9 cellular contexts compared by ENCODE assay signal in genomic region chr10:69344591-69345244, GRCh38.
DNase-seq lines count a peak whose midpoint lies in the region; ATAC-seq, FAIRE-seq and TF ChIP-seq lines count a peak whose summit lies in the region.
"Had no signal": no experiment of that assay in that cellular context is flagged by ENCODE, and none has a peak within 500 bp of the region (broad histone marks: within the 10 kb centered on the region; RNA-seq: fewer than 3 reads in every experiment).

No MANE protein-coding gene starts in this region.

- DNase-seq in cardiac muscle cell (ENCODE audit: low read depth in 1 of 2, low spot score in 1 of 2) (no peak), left ventricle myocardium superior (no peak), GM12878 (ENCODE audit: low read depth, low spot score) (peak; percentile 28), stomach (no peak), esophagus muscularis mucosa (ENCODE audit: extremely low spot score) (no peak), NCI-H2227 (lab: John Stamatoyannopoulos, UW; ENCODE audit: unreplicated experiment) (no peak), DMS 273 (lab: John Stamatoyannopoulos, UW; ENCODE audit: unreplicated experiment) (no peak)
- DNase-seq: activated effector memory CD4-positive, alpha-beta T cell treated with anti-CD3 and anti-CD28 coated beads, Interleukin-2, amount 50 U/mL, for 16 hours had no signal

- H3K27me3 ChIP-seq in cardiac muscle cell (no peaks in the 10 kb centered on the region), HUES48 (ENCODE audit: control insufficient read depth, insufficient read depth, low read length) (no peaks in the 10 kb centered on the region), GM12878 (replicated peaks in 1 of 2; ENCODE audit: control insufficient read depth in 2 of 2, insufficient read depth in 2 of 2, low read length in 1 of 2) (no peaks in the 10 kb centered on the region), stomach (no peaks in the 10 kb centered on the region), esophagus muscularis mucosa (no peaks in the 10 kb centered on the region)

- BruUV-seq in GM12878 (replicated peaks; lab: Mats Ljungman, UMichigan) = no TSS peak

- TF ChIP-seq EP300 in GM12878 (IDR thresholded peaks at IDR 0.05; ENCODE audit: borderline replicate concordance in 1 of 2, control insufficient read depth in 1 of 2, low read depth in 2 of 2, low read length in 2 of 2) = no peak
- no peak for TF ChIP-seq EP300 in stomach (IDR thresholded peaks at IDR 0.05)
- no peak for TF ChIP-seq EP300 in esophagus muscularis mucosa (IDR thresholded peaks at IDR 0.05)

- H3K36me3 ChIP-seq in cardiac muscle cell (peaks cover 6% of the 10 kb centered on the region), HUES48 (ENCODE audit: control insufficient read depth, insufficient read depth, low read length) (peaks cover 28% of the 10 kb centered on the region), GM12878 (ENCODE audit: control insufficient read depth in 2 of 2, insufficient read depth in 2 of 2, low read length in 1 of 2) (peaks cover 9 to 19% of the 10 kb centered on the region in 2 experiments), stomach (peaks cover 10 to 35% (median 29%) of the 10 kb centered on the region in 4 donors), esophagus muscularis mucosa (peaks cover 7 to 39% (median 25%) of the 10 kb centered on the region in 4 donors)

- SMC1A ChIA-PET in GM12878 (lab: Charles Lee; ENCODE audit: uncharacterized antibody, unreplicated experiment) = interaction anchor here (1.0 to 2.1 kb wide), 4 partner anchors 17 to 106 kb away, joined by 3 to 7 read pairs (median 4); no protein-coding TSS in a partner anchor

- TF ChIP-seq RAD21 in GM12878 (IDR thresholded peaks at IDR 0.05; ENCODE audit: insufficient read depth, low read depth, low read length) = no peak

- H3K4me3 ChIP-seq in cardiac muscle cell = no peak overlapping the region
- H3K4me3 ChIP-seq in HUES48 (ENCODE audit: low read depth, low read length) = no peak overlapping the region
- H3K4me3 ChIP-seq in GM12878 = no peak overlapping the region
- H3K4me3 ChIP-seq in stomach = no peak overlapping the region
- H3K4me3 ChIP-seq in esophagus muscularis mucosa = no peak overlapping the region

- no peak for ATAC-seq in left ventricle myocardium superior
- peak; percentile 72 for ATAC-seq in GM12878

- H3K9ac ChIP-seq in HUES48 (ENCODE audit: low read depth, low read length) = no peak overlapping the region
- H3K9ac ChIP-seq in GM12878 (ENCODE audit: control insufficient read depth, insufficient read depth, low read length) = no peak overlapping the region

- no peaks in the 10 kb centered on the region; the same call in 1 of the 2 replicates for H4K20me1 ChIP-seq in GM12878 (ENCODE audit: control insufficient read depth, insufficient read depth)

- no peaks in the 10 kb centered on the region for H3K9me3 ChIP-seq in cardiac muscle cell (ENCODE audit: low read depth)
- H3K9me3 ChIP-seq in HUES48 (ENCODE audit: control insufficient read depth, insufficient read depth, low read length) = no peaks in the 10 kb centered on the region
- H3K9me3 ChIP-seq in GM12878 (replicated peaks; ENCODE audit: control insufficient read depth, insufficient read depth, low read length) = no peaks in the 10 kb centered on the region
- H3K9me3 ChIP-seq in stomach = no peaks in the 10 kb centered on the region
- no peaks in the 10 kb centered on the region for H3K9me3 ChIP-seq in esophagus muscularis mucosa

- no peak for FAIRE-seq in GM12878 (lab: Jason Lieb, UNC)

- no peak overlapping the region; the same call in 1 of the 2 replicates for H2AFZ ChIP-seq in GM12878 (ENCODE audit: control insufficient read depth, low read depth, low read length)

- intact Hi-C loops in left ventricle myocardium superior (cut with micrococcal nuclease) = no loop called here
- intact Hi-C loops in GM12878 (cut with micrococcal nuclease; ENCODE audit: unreplicated experiment) = no loop called here
- intact Hi-C loops in stomach (cut with DNase I; ENCODE audit: low total_unique reads) = no loop called here
- intact Hi-C loops in esophagus muscularis mucosa (cut with DNase I) = no loop called here

- TF ChIP-seq POLR2A in GM12878 (IDR thresholded peaks at IDR 0.05; ENCODE audit: low read depth, low read length) = 0 out of 2 replicates have a peak, but pooled peaks have one; percentile 17
- TF ChIP-seq POLR2A in stomach (IDR thresholded peaks at IDR 0.05) = no peak
- TF ChIP-seq POLR2A in esophagus muscularis mucosa (IDR thresholded peaks at IDR 0.05; ENCODE audit: low read depth) = no peak

- peaks cover 9% of the 10 kb centered on the region for H3K79me2 ChIP-seq in GM12878 (ENCODE audit: control insufficient read depth, insufficient read depth, low read length)

- WGBS in GM12878 (ENCODE audit: insufficient coverage, insufficient replicate concordance, low lambda C conversion rate, missing lambda C conversion rate) = 12% methylated on average over 13 of the region's 13 CpGs
- 48 to 70% (median 55%) methylated on average over 13 of the region's 13 CpGs for whole genome bisulfite sequencing in stomach, 5 donors
- 69% methylated on average over 8 of the region's 13 CpGs for WGBS in esophagus muscularis mucosa

- RAD21 ChIA-PET in GM12878 (lab: Charles Lee; ENCODE audit: unreplicated experiment) = interaction anchor here (0.7 to 1.5 kb wide), 6 partner anchors 17 to 115 kb away, joined by 3 to 4 read pairs (median 4); no protein-coding TSS in a partner anchor

- TF ChIP-seq CTCF in cardiac muscle cell (IDR thresholded peaks at IDR 0.05; ENCODE audit: low read depth, low read length) (no peak), GM12878 (IDR thresholded peaks at IDR 0.05 in 2 of 3, conservative IDR thresholded peaks at IDR 0.05 in 1 of 3; ENCODE audit: control insufficient read depth in 2 of 3, extremely low read depth in 1 of 3, insufficient read depth in 1 of 3, low read depth in 3 of 3, low read length in 3 of 3) (no peak), stomach (IDR thresholded peaks at IDR 0.05) (no peak), esophagus muscularis mucosa (IDR thresholded peaks at IDR 0.05) (no peak)

- CTCF ChIA-PET in GM12878 (lab: Yijun Ruan, JAX) = interaction anchor here (0.6 to 1.5 kb wide), 2 partner anchors 32 to 727 kb away, joined by 3 read pairs; no protein-coding TSS in a partner anchor

- in situ Hi-C loops in GM12878 (cut with MboI) = no loop called here

- POLR2A ChIA-PET in GM12878 (lab: Charles Lee) = interaction anchor here (0.5 to 2.2 kb wide), 3 partner anchors 12 to 26 kb away, joined by 3 to 6 read pairs (median 6); no protein-coding TSS in a partner anchor

- H3K27ac ChIP-seq in cardiac muscle cell (peak overlapping the region; percentile 50), HUES48 (ENCODE audit: low read depth, low read length) (peak overlapping the region; percentile 50), GM12878 (ENCODE audit: control insufficient read depth, insufficient read depth) (peak overlapping the region; percentile 15; the same call in 1 of the 2 replicates), stomach (peak overlapping the region; percentile 33 to 59 (median 49)), esophagus muscularis mucosa (replicated peaks in 1 of 4) (peak overlapping the region in 1 of 4 donors; percentile 3)

- peak overlapping the region; percentile 32 for H3K4me2 ChIP-seq in GM12878 (ENCODE audit: control insufficient read depth, insufficient read depth)

- H3K4me1 ChIP-seq in cardiac muscle cell (ENCODE audit: low read depth) (no peaks in the 10 kb centered on the region), HUES48 (ENCODE audit: control insufficient read depth, insufficient read depth, low read length) (peaks cover 38% of the 10 kb centered on the region), GM12878 (ENCODE audit: control insufficient read depth, insufficient read depth, low read length) (peaks cover 24% of the 10 kb centered on the region), stomach (peaks cover 40 to 95% (median 65%) of the 10 kb centered on the region in 4 donors), esophagus muscularis mucosa (peaks cover 62 to 86% (median 68%) of the 10 kb centered on the region in 4 donors)

TF ChIP-seq in GM12878, 131 proteins besides CTCF, POLR2A, EP300 and RAD21 (continues in another document):
- peak; percentile 74 for TF ChIP-seq MEF2B (IDR thresholded peaks at IDR 0.05; ENCODE audit: partially characterized antibody, poor library complexity, severe bottlenecking)
- TF ChIP-seq POLR2AphosphoS5 (IDR thresholded peaks at IDR 0.05; ENCODE audit: low read length) = no peak
- no peak for TF ChIP-seq MYB (IDR thresholded peaks at IDR 0.05; ENCODE audit: borderline replicate concordance, low read depth, low read length)
- TF ChIP-seq ZBED1 (IDR thresholded peaks at IDR 0.05; ENCODE audit: borderline replicate concordance) = no peak
- TF ChIP-seq TCF3 (IDR thresholded peaks at IDR 0.05; ENCODE audit: borderline replicate concordance, insufficient read depth, low read depth, low read length) = no peak
- TF ChIP-seq YY1 (IDR thresholded peaks at IDR 0.05; ENCODE audit: low read depth, low read length) = peak; percentile 73
- no peak for TF ChIP-seq POU2F2 (IDR thresholded peaks at IDR 0.05; ENCODE audit: borderline replicate concordance, low read depth, low read length)
- no peak for TF ChIP-seq SREBF1 (IDR thresholded peaks at IDR 0.05; ENCODE audit: low read length)
- no peak for TF ChIP-seq MLLT1 (IDR thresholded peaks at IDR 0.05)
- no peak for TF ChIP-seq FOS (IDR thresholded peaks at IDR 0.05; ENCODE audit: borderline replicate concordance, extremely low read depth, insufficient read length)
